In the genomic region with DNA sequence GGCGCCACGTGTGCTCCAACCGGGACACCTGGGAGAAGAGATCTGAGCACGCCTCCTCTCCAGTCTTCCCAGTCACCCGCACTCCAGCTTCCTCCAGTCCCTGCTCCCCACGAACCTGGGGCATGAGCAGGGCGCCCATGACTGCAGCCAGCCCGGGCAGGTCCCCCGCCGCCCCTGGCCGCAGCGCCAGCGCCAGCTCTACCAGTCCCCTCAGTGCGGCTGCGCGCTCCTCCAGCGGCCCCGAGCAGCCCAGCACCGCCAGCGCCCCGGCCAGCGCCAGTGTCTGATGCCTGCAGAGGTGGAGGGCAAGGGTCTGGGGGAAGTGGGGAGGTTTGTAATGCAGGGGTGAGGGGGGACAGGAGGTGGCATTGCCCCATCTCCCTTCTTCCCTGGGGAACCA, we compare ENCODE assay signal across 26 cellular contexts. TPM values are rescaled to one million over a fixed set of nuclear protein-coding genes. Genes with fewer than 3 reads are reported as not detected.
DNase-seq lines count a peak whose midpoint lies in the region; ATAC-seq and TF ChIP-seq lines count a peak whose summit lies in the region.
"Had no signal": no experiment of that assay in that cellular context is flagged by ENCODE, and none has a peak within 500 bp of the region (broad histone marks: within the 10 kb centered on the region; RNA-seq: fewer than 3 reads in every experiment).

No MANE protein-coding gene starts in this region.

- H3K36me3 Mint-ChIP-seq in T-helper 17 cell (ENCODE audit: low read depth) = peaks cover 5% of the 10 kb centered on the region

- TF ChIP-seq CTCF in mucosa of descending colon (IDR thresholded peaks at IDR 0.05) = no peak
- no peak for TF ChIP-seq CTCF in vagina (IDR thresholded peaks at IDR 0.05)
- no peak for TF ChIP-seq CTCF in body of pancreas (IDR thresholded peaks at IDR 0.05)

- TF ChIP-seq POLR2A in vagina (IDR thresholded peaks at IDR 0.05) = no peak
- TF ChIP-seq POLR2A in body of pancreas (IDR thresholded peaks at IDR 0.05) = no peak

- no peaks in the 10 kb centered on the region for H3K9me3 ChIP-seq in right cardiac atrium (ENCODE audit: control insufficient read depth, low read length)
- H3K9me3 ChIP-seq in T-helper 17 cell (ENCODE audit: control insufficient read depth, low read length, poor library complexity, severe bottlenecking) = no peaks in the 10 kb centered on the region
- no peaks in the 10 kb centered on the region for H3K9me3 ChIP-seq in mucosa of descending colon
- no peaks in the 10 kb centered on the region for H3K9me3 ChIP-seq in vagina
- H3K9me3 ChIP-seq in body of pancreas = no peaks in the 10 kb centered on the region
- H3K9me3 ChIP-seq: heart right ventricle, left lung, stomach, tibial artery had no signal

- H3K36me3 ChIP-seq in mucosa of descending colon (ENCODE audit: low read depth) (no peaks in the 10 kb centered on the region), vagina (peaks cover 0 to 35% of the 10 kb centered on the region in 2 donors), body of pancreas (replicated peaks in 1 of 2; ENCODE audit: insufficient read depth in 1 of 2, low read depth in 2 of 2) (peaks cover 9 to 10% of the 10 kb centered on the region in 2 donors)

- no peaks in the 10 kb centered on the region for H3K27me3 Mint-ChIP-seq in T-helper 17 cell
- H3K27me3 Mint-ChIP-seq: activated CD4-positive, alpha-beta T cell treated with anti-CD3 and anti-CD28 coated beads, Interleukin-2, amount 10 ng/mL, durations not matched to agents 7 days and 5 days; activated naive CD4-positive, alpha-beta T cell treated with anti-CD3 and anti-CD28 coated beads, Interleukin-2, amount 10 ng/mL, durations not matched to agents 7 days and 5 days; naive B cell had no signal

- 95% methylated on average over 22 of the region's 22 CpGs for WGBS in right cardiac atrium
- WGBS in body of pancreas, 2 donors = 88 to 96% methylated on average over 3 to 19 of the region's 22 CpGs

- peaks cover 16% of the 10 kb centered on the region for H3K4me1 Mint-ChIP-seq in T-helper 17 cell

- H3K4me3 Mint-ChIP-seq in T-helper 17 cell = no peak overlapping the region

- no peaks in the 10 kb centered on the region for H3K4me1 ChIP-seq in right cardiac atrium (ENCODE audit: control insufficient read depth, insufficient read depth, low read length)
- peaks cover 21% of the 10 kb centered on the region for H3K4me1 ChIP-seq in mucosa of descending colon (ENCODE audit: low read depth)
- H3K4me1 ChIP-seq in vagina = peaks cover 26% of the 10 kb centered on the region
- no peaks in the 10 kb centered on the region for H3K4me1 ChIP-seq in body of pancreas
- H3K4me1 ChIP-seq: foreskin keratinocyte had no signal

- H3K27me3 ChIP-seq in right cardiac atrium (ENCODE audit: control insufficient read depth, insufficient read depth) (no peaks in the 10 kb centered on the region), vagina (no peaks in the 10 kb centered on the region), body of pancreas (no peaks in the 10 kb centered on the region)
- H3K27me3 ChIP-seq: foreskin keratinocyte, heart right ventricle, left lung, stomach, tibial artery had no signal

- peak in 2 of 3 donors; percentile 62 to 64 for DNase-seq in right cardiac atrium
- no peak for DNase-seq in Right ventricle myocardium inferior (ENCODE audit: missing footprints)
- no peak for DNase-seq in T-helper 17 cell
- peak in 2 of 3 donors; percentile 62 to 66 for DNase-seq in mucosa of descending colon
- no peak for DNase-seq in vagina (ENCODE audit: extremely low spot score in 2 of 2)
- no peak for DNase-seq in body of pancreas
- no peak for DNase-seq in activated gamma-delta T cell treated with Interleukin-2 at 50 U/mL for 16 hours
- no peak for DNase-seq in occipital lobe (lab: John Stamatoyannopoulos, UW)
- DNase-seq: amniotic stem cell, NCI-H1436 treated with DMSO at 0.1 percent for 48 hours, NCI-H2107, SHP77 had no signal

- H3K4me3 ChIP-seq in right cardiac atrium (ENCODE audit: low read length) (no peak overlapping the region), mucosa of descending colon (no peak overlapping the region), vagina (no peak overlapping the region), body of pancreas (no peak overlapping the region)
- H3K4me3 ChIP-seq: PC-9 had no signal

- peak in 1 of 2 donors; percentile 6 for ATAC-seq in right cardiac atrium
- no peak for ATAC-seq in Right ventricle myocardium inferior
- ATAC-seq in T-helper 17 cell = no peak
- ATAC-seq in mucosa of descending colon = no peak
- ATAC-seq in body of pancreas = no peak

- H3K27ac ChIP-seq in right cardiac atrium (ENCODE audit: low read length) = no peak overlapping the region
- H3K27ac ChIP-seq in vagina = peak overlapping the region; percentile 35
- H3K27ac ChIP-seq in body of pancreas = no peak overlapping the region
- H3K27ac ChIP-seq: GM23248, PC-9 had no signal

- intact Hi-C loops in right cardiac atrium (cut with DNase I) (no loop called here), Right ventricle myocardium inferior (cut with DNase I) (no loop called here), mucosa of descending colon (cut with DNase I, micrococcal nuclease) (no loop called here), vagina (cut with DNase I) (no loop called here), body of pancreas (cut with DNase I) (no loop called here)

- peak overlapping the region; percentile 56 for H3K27ac Mint-ChIP-seq in T-helper 17 cell
- H3K27ac Mint-ChIP-seq: activated T-cell treated with anti-CD3 and anti-CD28 coated beads, Interleukin-2, amount 50 U/mL, for 72 hours had no signal

RNA-seq across cellular contexts. Expression of gene SH2D3A, which starts 13.1 kb away (rescaled TPM):
- total RNA-seq in right cardiac atrium (under 1 TPM in 2 of 4 donors, not detected in 2; 0.09 to 0.25 TPM), Right ventricle myocardium inferior (not detected), T-helper 17 cell (10 to 100 TPM; 43.8 to 50.3 TPM), mucosa of descending colon (10 to 100 TPM; 26.4 to 80.5 (median 40.5) TPM), vagina (21.9 TPM), body of pancreas (10 to 100 TPM; 18.4 to 60.0 TPM), occipital lobe (not detected)
- polyA plus RNA-seq in right cardiac atrium = 0.54 TPM
- total RNA-seq: A172, GM23248, LHCN-M2, skeletal muscle tissue had no signal
- polyA plus RNA-seq: GM23248 had no signal

RNA-seq across cellular contexts. Expression of gene TRIP10, which starts 14.7 kb away (rescaled TPM):
- 10 to 100 TPM; 68.8 to 89.5 (median 78.8) TPM for total RNA-seq in right cardiac atrium
- polyA plus RNA-seq in right cardiac atrium = 92.6 TPM
- 147 TPM for total RNA-seq in Right ventricle myocardium inferior
- 1 to 10 TPM in 1 of 2 donors, under 1 TPM in 1; 0.92 to 3.3 TPM for total RNA-seq in T-helper 17 cell
- total RNA-seq in mucosa of descending colon = 100 to 1,000 TPM in 1 of 3 donors, 10 to 100 TPM in 2; 72.8 to 121 (median 79.5) TPM
- 129 TPM for total RNA-seq in vagina
- total RNA-seq in body of pancreas = 10 to 100 TPM; 23.1 to 31.9 TPM
- 3.0 TPM for total RNA-seq in occipital lobe

RNA-seq across cellular contexts. Expression of gene GPR108, which starts 16.8 kb away (rescaled TPM):
- total RNA-seq in right cardiac atrium (10 to 100 TPM; 28.2 to 38.4 (median 33.0) TPM), Right ventricle myocardium inferior (23.9 TPM), T-helper 17 cell (10 to 100 TPM; 53.4 to 55.5 TPM), mucosa of descending colon (100 to 1,000 TPM in 1 of 3 donors, 10 to 100 TPM in 2; 74.8 to 115 (median 89.2) TPM), vagina (62.9 TPM), body of pancreas (10 to 100 TPM; 68.2 to 75.8 TPM), occipital lobe (11.2 TPM)
- 36.8 TPM for polyA plus RNA-seq in right cardiac atrium

RNA-seq across cellular contexts. Expression of gene VAV1, which starts 18.4 kb away (rescaled TPM):
- total RNA-seq in right cardiac atrium (1 to 10 TPM; 2.0 to 3.7 (median 3.4) TPM), Right ventricle myocardium inferior (3.1 TPM), T-helper 17 cell (10 to 100 TPM; 83.0 to 92.0 TPM), mucosa of descending colon (10 to 100 TPM in 2 of 3 donors, 1 to 10 TPM in 1; 6.0 to 12.3 (median 10.7) TPM), vagina (5.9 TPM), body of pancreas (1 to 10 TPM; 1.3 to 5.6 TPM), occipital lobe (2.5 TPM)
- polyA plus RNA-seq in right cardiac atrium = 0.84 TPM
- total RNA-seq: A172, GM23248, LHCN-M2 had no signal
- polyA plus RNA-seq: GM23248 had no signal

RNA-seq across cellular contexts. Expression of gene C3, which starts 33.7 kb away (rescaled TPM):
- total RNA-seq in right cardiac atrium (100 to 1,000 TPM; 136 to 537 (median 382) TPM), Right ventricle myocardium inferior (482 TPM), T-helper 17 cell (under 1 TPM in 1 of 2 donors, not detected in 1; 0.35 TPM), mucosa of descending colon (100 to 1,000 TPM in 2 of 3 donors, 10 to 100 TPM in 1; 42.2 to 473 (median 261) TPM), vagina (1,239 TPM), body of pancreas (100 to 1,000 TPM; 320 to 382 TPM), occipital lobe (12.3 TPM)
- polyA plus RNA-seq in right cardiac atrium = 273 TPM
- total RNA-seq: activated CD4-positive, alpha-beta T cell treated with anti-CD3 and anti-CD28 coated beads, Interleukin-2, amount 10 ng/mL, durations not matched to agents 7 days and 5 days had no signal

Comparison
In these comparisons a context has a peak if more than half of its experiments do, and no peak if none do; other contexts are left out.
1. DNase-seq: peak in right cardiac atrium (2 of 3) and mucosa of descending colon (2 of 3); none in Right ventricle myocardium inferior (single experiment), T-helper 17 cell (0 of 3), vagina (0 of 2), body of pancreas (0 of 4), activated gamma-delta T cell treated with Interleukin-2 at 50 U/mL for 16 hours (single experiment) and occipital lobe (single experiment).
2. RNA of gene SH2D3A, which starts 13.1 kb away (total RNA-seq): 18.4 to 60.0 TPM in body of pancreas, 43.8 to 50.3 TPM in T-helper 17 cell, 26.4 to 80.5 TPM in mucosa of descending colon and 21.9 TPM in vagina (single experiment); 0.09 to 0.25 TPM in right cardiac atrium, not detected in Right ventricle myocardium inferior (single experiment) and not detected in occipital lobe (single experiment); every median in the first group is over 10 times any median in the second.